In genomic region chr2:197158591-197159550, GRCh38 we compare ENCODE assay signal across 12 cellular contexts.
DNase-seq lines count a peak whose midpoint lies in the region; ATAC-seq, FAIRE-seq and TF ChIP-seq lines count a peak whose summit lies in the region.
"Had no signal": no experiment of that assay in that cellular context is flagged by ENCODE, and none has a peak within 500 bp of the region (broad histone marks: within the 10 kb centered on the region; RNA-seq: fewer than 3 reads in every experiment).

No MANE protein-coding gene starts in this region.

- peaks cover 13% of the 10 kb centered on the region for H3K36me3 Mint-ChIP-seq in activated naive CD4-positive, alpha-beta T cell treated with anti-CD3 and anti-CD28 coated beads for 36 hours (ENCODE audit: low read depth)
- peaks cover 20% of the 10 kb centered on the region for H3K36me3 Mint-ChIP-seq in activated T-helper 17 cell treated with anti-CD3 and anti-CD28 coated beads, Interleukin-2, amount 50 U/mL, for 72 hours (ENCODE audit: low read depth)

- peaks cover 77% of the 10 kb centered on the region for H3K4me1 Mint-ChIP-seq in activated naive CD4-positive, alpha-beta T cell treated with anti-CD3 and anti-CD28 coated beads for 36 hours (ENCODE audit: low read depth)
- H3K4me1 Mint-ChIP-seq in activated T-helper 17 cell treated with anti-CD3 and anti-CD28 coated beads, Interleukin-2, amount 50 U/mL, for 72 hours: peaks cover 53% of the 10 kb centered on the region

- no peak overlapping the region for H3K4me3 Mint-ChIP-seq in activated naive CD4-positive, alpha-beta T cell treated with anti-CD3 and anti-CD28 coated beads for 36 hours
- peak overlapping the region; percentile 72 for H3K4me3 Mint-ChIP-seq in activated T-helper 17 cell treated with anti-CD3 and anti-CD28 coated beads, Interleukin-2, amount 50 U/mL, for 72 hours
- H3K4me3 Mint-ChIP-seq: endodermal cell had no signal

- TF ChIP-seq POLR2A in prostate gland (IDR thresholded peaks at IDR 0.05): no peak

- H3K36me3 ChIP-seq in tibial artery (no peaks in the 10 kb centered on the region), prostate gland (no peaks in the 10 kb centered on the region)

- intact Hi-C loops in activated naive CD4-positive, alpha-beta T cell treated with anti-CD3 and anti-CD28 coated beads for 36 hours (cut with micrococcal nuclease): no loop called here
- intact Hi-C loops in tibial artery (cut with DNase I; ENCODE audit: low total_unique reads) (no loop called here), prostate gland (cut with DNase I) (no loop called here)

- peak overlapping the region; percentile 62 for H3K27ac Mint-ChIP-seq in activated naive CD4-positive, alpha-beta T cell treated with anti-CD3 and anti-CD28 coated beads for 36 hours
- peak overlapping the region; percentile 88 for H3K27ac Mint-ChIP-seq in activated T-helper 17 cell treated with anti-CD3 and anti-CD28 coated beads, Interleukin-2, amount 50 U/mL, for 72 hours
- H3K27ac Mint-ChIP-seq: endodermal cell had no signal

- H3K27ac ChIP-seq in tibial artery (peak overlapping the region; percentile 43 to 51), prostate gland (no peak overlapping the region)

- H3K9me3 Mint-ChIP-seq in activated naive CD4-positive, alpha-beta T cell treated with anti-CD3 and anti-CD28 coated beads for 36 hours: peaks cover 7% of the 10 kb centered on the region
- no peaks in the 10 kb centered on the region for H3K9me3 Mint-ChIP-seq in activated T-helper 17 cell treated with anti-CD3 and anti-CD28 coated beads, Interleukin-2, amount 50 U/mL, for 72 hours

- WGBS in prostate gland: 21% methylated on average over 7 of the region's 7 CpGs

- no peak for TF ChIP-seq CTCF in tibial artery (IDR thresholded peaks at IDR 0.05)
- TF ChIP-seq CTCF in prostate gland (IDR thresholded peaks at IDR 0.05): no peak

- H3K27me3 ChIP-seq in tibial artery (no peaks in the 10 kb centered on the region), prostate gland (replicated peaks; ENCODE audit: insufficient read depth) (no peaks in the 10 kb centered on the region)

- CTCF ChIA-PET in activated naive CD4-positive, alpha-beta T cell treated with anti-CD3 and anti-CD28 coated beads for 36 hours (lab: Charles Lee): interaction anchor here (0.6 to 3.9 kb wide), 8 partner anchors 10 to 261 kb away, joined by 3 to 16 read pairs (median 4); no protein-coding TSS in a partner anchor

- peak; percentile 20 for ATAC-seq in activated T-helper 17 cell treated with anti-CD3 and anti-CD28 coated beads, Interleukin-2, amount 50 U/mL, for 72 hours (replicated peaks)
- no peak for ATAC-seq in GM21786 (IDR thresholded peaks at IDR 0.05; ENCODE audit: unreplicated experiment)

- H3K4me3 ChIP-seq in tibial artery: peak overlapping the region in 1 of 2 donors; percentile 11
- H3K4me3 ChIP-seq in prostate gland: no peak overlapping the region

- H3K27me3 Mint-ChIP-seq in activated naive CD4-positive, alpha-beta T cell treated with anti-CD3 and anti-CD28 coated beads for 36 hours (ENCODE audit: low read depth): no peaks in the 10 kb centered on the region
- H3K27me3 Mint-ChIP-seq in activated T-helper 17 cell treated with anti-CD3 and anti-CD28 coated beads, Interleukin-2, amount 50 U/mL, for 72 hours: no peaks in the 10 kb centered on the region

- no peaks in the 10 kb centered on the region for H3K9me3 ChIP-seq in tibial artery
- no peaks in the 10 kb centered on the region for H3K9me3 ChIP-seq in prostate gland

- FAIRE-seq in islet of Langerhans (lab: Jason Lieb, UNC): peak; percentile 30

- peaks cover 0 to 33% (median 6%) of the 10 kb centered on the region in 4 donors for H3K4me1 ChIP-seq in tibial artery
- H3K4me1 ChIP-seq in prostate gland (replicated peaks): peaks cover 5% of the 10 kb centered on the region

- no peak for DNase-seq in activated naive CD4-positive, alpha-beta T cell treated with anti-CD3 and anti-CD28 coated beads for 36 hours
- DNase-seq in activated naive CD4-positive, alpha-beta T cell treated with anti-CD3 and anti-CD28 coated beads, Interleukin-2, amount 50 U/mL, for 16 hours: no peak
- no peak for DNase-seq in tibial artery
- DNase-seq in prostate gland (ENCODE audit: low spot score): no peak
- no peak for DNase-seq in NCI-H1694 treated with DMSO at 0.1 percent for 48 hours (lab: John Stamatoyannopoulos, UW)
- DNase-seq: endodermal cell, islet precursor cell, NCI-H1092 treated with DMSO at 0.1 percent for 48 hours, SIG-M5 had no signal

Comparison
In these comparisons a context has a peak if more than half of its experiments do, and no peak if none do; other contexts are left out.
1. H3K27ac ChIP-seq: peak in tibial artery (2 of 2); none in prostate gland (0 of 2).